ENCODE assay signal across 8 cellular contexts in the genomic region with DNA sequence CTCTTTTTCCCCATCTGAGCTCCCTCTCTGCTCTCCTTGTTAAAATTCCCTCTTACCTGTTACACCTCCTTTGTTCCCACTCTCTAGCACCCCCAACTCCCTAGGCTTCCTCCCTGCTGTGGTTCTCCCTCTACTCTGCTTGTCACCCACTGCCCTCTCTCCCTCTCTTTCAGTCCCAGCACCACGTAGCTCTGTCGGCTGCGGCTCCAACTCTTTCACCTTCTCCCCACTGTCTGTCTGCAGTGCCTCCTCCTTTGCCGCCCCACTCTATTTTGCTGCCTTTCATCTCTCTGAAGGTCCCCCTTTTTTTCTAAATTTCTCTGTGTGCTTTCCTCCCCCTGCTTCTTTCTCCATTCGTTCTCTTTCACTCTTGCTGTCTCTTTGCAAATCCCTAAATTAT.
DNase-seq lines count a peak whose midpoint lies in the region; TF ChIP-seq lines count a peak whose summit lies in the region.

No MANE protein-coding gene starts in this region.

- H3K4me1 ChIP-seq in mucosa of stomach (ENCODE audit: control insufficient read depth, insufficient read depth, low read length) = peaks cover 5% of the 10 kb centered on the region

- H3K9ac ChIP-seq in mucosa of stomach (ENCODE audit: low read length) = peak overlapping the region; percentile 96

- H3K4me3 ChIP-seq in choroid plexus epithelial cell (ENCODE audit: low read depth, low read length) = peak overlapping the region; percentile 86
- H3K4me3 ChIP-seq in mucosa of stomach (ENCODE audit: low read length) = peak overlapping the region; percentile 83

- H3K9me3 ChIP-seq in mucosa of stomach (ENCODE audit: control insufficient read depth, low read length) = no peaks in the 10 kb centered on the region

- no peaks in the 10 kb centered on the region for H3K27me3 ChIP-seq in mucosa of stomach (ENCODE audit: control insufficient read depth, insufficient read depth, low read length)

- no peak for TF ChIP-seq CTCF in choroid plexus epithelial cell (conservative IDR thresholded peaks at IDR 0.05; ENCODE audit: low read depth, low read length)
- TF ChIP-seq CTCF in GM13977 (IDR thresholded peaks at IDR 0.05; ENCODE audit: extremely low read depth, insufficient read depth, missing control alignments) = no peak

- peak; percentile 5 for DNase-seq in stimulated activated CD4-positive, alpha-beta T cell treated with anti-CD3 and anti-CD28 coated beads, Interleukin-15, amount 100 ng/mL, for 24 hours
- DNase-seq in stimulated activated CD4-positive, alpha-beta T cell treated with anti-CD3 and anti-CD28 coated beads, Interleukin-1b, Interleukin-23, amount 100 ng/mL, for 48 hours = no peak
- DNase-seq in choroid plexus epithelial cell (ENCODE audit: low read depth) = no peak
- DNase-seq in OCI-M2 (lab: John Stamatoyannopoulos, UW; ENCODE audit: unreplicated experiment) = no peak
- no peak for DNase-seq in iPS-NIHi11 (ENCODE audit: low spot score)
- no peak for DNase-seq in SKM-1 treated with dmso at 0.1 percent for 144 hours (lab: John Stamatoyannopoulos, UW; ENCODE audit: unreplicated experiment)
- DNase-seq in GM13977 (ENCODE audit: low spot score) = no peak

- peaks cover 7% of the 10 kb centered on the region for H3K36me3 ChIP-seq in mucosa of stomach (ENCODE audit: control insufficient read depth, insufficient read depth, low read length)

- in situ Hi-C loops in GM13977 (cut with MboI; ENCODE audit: low pct_unique_long_range_greater_than_20kb, low sequenced_read_pairs, unreplicated experiment) = no loop called here
